In the genomic region with DNA sequence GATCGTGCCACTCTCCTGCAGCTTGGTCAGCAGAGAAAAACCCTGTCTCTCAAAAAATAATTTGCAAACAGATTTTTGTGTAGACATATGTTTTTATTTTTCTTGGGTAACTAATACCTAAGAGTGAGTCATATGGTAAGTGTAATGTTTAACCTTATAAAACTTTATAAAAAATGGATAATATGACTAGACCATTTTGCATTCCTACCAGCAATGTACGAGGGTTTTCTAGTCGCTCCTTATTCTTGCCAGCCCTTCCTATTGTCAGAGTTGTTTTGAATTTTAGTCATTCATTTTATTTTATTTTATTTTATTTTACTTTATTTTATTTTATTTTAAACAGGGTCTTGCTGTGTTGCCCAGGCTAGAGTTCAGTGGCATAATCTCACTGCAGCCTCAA, we compare ENCODE assay signal across 25 cellular contexts. TPM values are rescaled to one million over a fixed set of nuclear protein-coding genes. Genes with fewer than 3 reads are reported as not detected.
"Had no signal": no experiment of that assay in that cellular context is flagged by ENCODE, and none has a peak within 500 bp of the region (broad histone marks: within the 10 kb centered on the region; RNA-seq: fewer than 3 reads in every experiment).

No MANE protein-coding gene starts in this region.

- DNase-seq: activated CD4-positive, alpha-beta T cell treated with anti-CD3 and anti-CD28 coated beads, Interleukin-2, amount 10 ng/mL, durations not matched to agents 7 days and 5 days; activated CD4-positive, CD25-positive, alpha-beta regulatory T cell treated with anti-CD3 and anti-CD28 coated beads, Interleukin-2, amount 50 U/mL, for 72 hours; activated CD8-positive, alpha-beta memory T cell treated with anti-CD3 and anti-CD28 coated beads, Interleukin-2, amount 10 ng/mL, durations not matched to agents 7 days and 5 days; activated CD8-positive, alpha-beta T cell treated with anti-CD3 and anti-CD28 coated beads for 36 hours; activated effector memory CD4-positive, alpha-beta T cell treated with anti-CD3 and anti-CD28 coated beads, Interleukin-2, amount 50 U/mL, for 16 hours; activated naive CD4-positive, alpha-beta T cell treated with anti-CD3 and anti-CD28 coated beads, Interleukin-2, amount 10 ng/mL, durations not matched to agents 7 days and 5 days; activated T-cell treated with anti-CD3 and anti-CD28 coated beads for 4 hours; foreskin melanocyte; glutamatergic neuron; immature natural killer cell; left ventricle myocardium inferior; naive thymus-derived CD8-positive, alpha-beta T cell; retina; sigmoid colon; stimulated activated CD4-positive, alpha-beta T cell treated with anti-CD3 and anti-CD28 coated beads, Interleukin-15, amount 100 ng/mL, for 24 hours; transverse colon; uterus had no signal

- H3K9me3 ChIP-seq: left ventricle myocardium inferior, sigmoid colon, transverse colon, uterus had no signal

- H3K27me3 Mint-ChIP-seq: activated CD4-positive, alpha-beta T cell treated with anti-CD3 and anti-CD28 coated beads, Interleukin-2, amount 10 ng/mL, durations not matched to agents 7 days and 5 days; activated CD8-positive, alpha-beta memory T cell treated with anti-CD3 and anti-CD28 coated beads, Interleukin-2, amount 10 ng/mL, durations not matched to agents 7 days and 5 days; activated CD8-positive, alpha-beta T cell treated with anti-CD3 and anti-CD28 coated beads for 36 hours; activated naive CD4-positive, alpha-beta T cell treated with anti-CD3 and anti-CD28 coated beads, Interleukin-2, amount 10 ng/mL, durations not matched to agents 7 days and 5 days; naive thymus-derived CD8-positive, alpha-beta T cell; progenitor cell of endocrine pancreas; stimulated activated memory B cell treated with anti-CD40 and anti-IgM and Interleukin-4, amounts not matched to agents 10 μg/mL and 1 μg/mL and 100 μg/mL, for 72 hours had no signal

- ATAC-seq: activated CD8-positive, alpha-beta memory T cell treated with anti-CD3 and anti-CD28 coated beads, Interleukin-2, amount 10 ng/mL, durations not matched to agents 7 days and 5 days; activated CD8-positive, alpha-beta T cell treated with anti-CD3 and anti-CD28 coated beads for 36 hours; naive thymus-derived CD8-positive, alpha-beta T cell; stimulated activated memory B cell treated with anti-CD40 and anti-IgM and Interleukin-4, amounts not matched to agents 10 μg/mL and 1 μg/mL and 100 μg/mL, for 72 hours had no signal

- H3K27ac ChIP-seq: cardiac muscle cell, hepatocyte, left ventricle myocardium inferior, neural progenitor cell, sigmoid colon, transverse colon, VCaP had no signal

- H3K9me3 Mint-ChIP-seq: activated CD4-positive, alpha-beta T cell treated with anti-CD3 and anti-CD28 coated beads, Interleukin-2, amount 10 ng/mL, durations not matched to agents 7 days and 5 days; activated CD8-positive, alpha-beta T cell treated with anti-CD3 and anti-CD28 coated beads for 36 hours; activated naive CD4-positive, alpha-beta T cell treated with anti-CD3 and anti-CD28 coated beads, Interleukin-2, amount 10 ng/mL, durations not matched to agents 7 days and 5 days; immature natural killer cell; mesothelial cell of epicardium; naive thymus-derived CD8-positive, alpha-beta T cell; neural progenitor cell; stimulated activated memory B cell treated with anti-CD40 and anti-IgM and Interleukin-4, amounts not matched to agents 10 μg/mL and 1 μg/mL and 100 μg/mL, for 72 hours had no signal

- H3K27ac Mint-ChIP-seq: activated CD4-positive, alpha-beta T cell treated with anti-CD3 and anti-CD28 coated beads, Interleukin-2, amount 10 ng/mL, durations not matched to agents 7 days and 5 days; activated CD8-positive, alpha-beta memory T cell treated with anti-CD3 and anti-CD28 coated beads, Interleukin-2, amount 10 ng/mL, durations not matched to agents 7 days and 5 days; activated CD8-positive, alpha-beta T cell treated with anti-CD3 and anti-CD28 coated beads for 36 hours; activated naive CD4-positive, alpha-beta T cell treated with anti-CD3 and anti-CD28 coated beads, Interleukin-2, amount 10 ng/mL, durations not matched to agents 7 days and 5 days; immature natural killer cell; mesothelial cell of epicardium; naive thymus-derived CD8-positive, alpha-beta T cell; neural progenitor cell; progenitor cell of endocrine pancreas; stimulated activated memory B cell treated with anti-CD40 and anti-IgM and Interleukin-4, amounts not matched to agents 10 μg/mL and 1 μg/mL and 100 μg/mL, for 72 hours had no signal

- H3K27me3 ChIP-seq: cardiac muscle cell, hepatocyte, neural progenitor cell, sigmoid colon, transverse colon, uterus had no signal

- H3K4me3 Mint-ChIP-seq: activated CD4-positive, alpha-beta T cell treated with anti-CD3 and anti-CD28 coated beads, Interleukin-2, amount 10 ng/mL, durations not matched to agents 7 days and 5 days; activated CD8-positive, alpha-beta memory T cell treated with anti-CD3 and anti-CD28 coated beads, Interleukin-2, amount 10 ng/mL, durations not matched to agents 7 days and 5 days; activated CD8-positive, alpha-beta T cell treated with anti-CD3 and anti-CD28 coated beads for 36 hours; activated naive CD4-positive, alpha-beta T cell treated with anti-CD3 and anti-CD28 coated beads, Interleukin-2, amount 10 ng/mL, durations not matched to agents 7 days and 5 days; immature natural killer cell; mesothelial cell of epicardium; naive thymus-derived CD8-positive, alpha-beta T cell; neural progenitor cell; stimulated activated memory B cell treated with anti-CD40 and anti-IgM and Interleukin-4, amounts not matched to agents 10 μg/mL and 1 μg/mL and 100 μg/mL, for 72 hours had no signal

- H3K4me1 Mint-ChIP-seq: activated CD4-positive, alpha-beta T cell treated with anti-CD3 and anti-CD28 coated beads, Interleukin-2, amount 10 ng/mL, durations not matched to agents 7 days and 5 days; activated CD8-positive, alpha-beta memory T cell treated with anti-CD3 and anti-CD28 coated beads, Interleukin-2, amount 10 ng/mL, durations not matched to agents 7 days and 5 days; activated naive CD4-positive, alpha-beta T cell treated with anti-CD3 and anti-CD28 coated beads, Interleukin-2, amount 10 ng/mL, durations not matched to agents 7 days and 5 days; immature natural killer cell; mesothelial cell of epicardium; neural progenitor cell had no signal

RNA-seq across cellular contexts. Expression of gene GPR21, which starts 54.9 kb away (rescaled TPM):
- total RNA-seq: epithelial cell of proximal tubule had no signal
